Comparison of ENCODE assay signal across 31 cellular contexts in the genomic region with DNA sequence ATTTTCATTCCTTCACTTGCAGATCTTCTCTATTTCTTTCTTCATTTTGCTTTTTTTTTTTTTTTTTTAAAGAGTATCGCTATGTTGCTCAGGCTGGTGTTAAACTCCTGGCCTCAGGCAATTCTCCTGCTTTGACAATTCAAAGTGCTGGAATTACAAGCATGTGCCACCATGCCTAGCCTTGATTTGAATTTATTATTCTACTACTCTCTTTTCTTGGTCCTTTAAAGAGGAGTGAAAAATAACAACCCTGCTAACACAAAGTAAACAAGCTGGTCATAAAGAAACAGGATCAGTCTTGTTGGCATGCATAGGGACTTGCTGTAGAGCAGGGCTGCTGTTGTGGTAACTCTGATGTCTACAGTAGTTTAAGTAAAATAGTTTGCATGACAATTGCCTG.
DNase-seq lines count a peak whose midpoint lies in the region; TF ChIP-seq lines count a peak whose summit lies in the region.
"Had no signal": no experiment of that assay in that cellular context is flagged by ENCODE, and none has a peak within 500 bp of the region (broad histone marks: within the 10 kb centered on the region; RNA-seq: fewer than 3 reads in every experiment).

No MANE protein-coding gene starts in this region.

- no peak overlapping the region for H3K23ac ChIP-seq in mesenchymal stem cell (ENCODE audit: low read length in 2 of 2)

- H3K36me3 Mint-ChIP-seq in chondrocyte (ENCODE audit: low read depth) = no peaks in the 10 kb centered on the region
- H3K36me3 Mint-ChIP-seq: CD8-positive, alpha-beta memory T cell; IgD-negative memory B cell; natural killer cell treated with Interleukin-12 subunit alpha and Interleukin-12 subunit beta and Interleukin-15 and Interleukin-18, amount 100 ng/mL, for 72 hours had no signal

- peak; percentile 84 for DNase-seq in EH (ENCODE audit: low read depth)
- no peak for DNase-seq in chondrocyte (ENCODE audit: low spot score)
- peak; percentile 15 for DNase-seq in mesenchymal stem cell
- DNase-seq in NCI-H1048 (lab: John Stamatoyannopoulos, UW) = no peak
- DNase-seq in NCI-H2081 treated with DMSO at 0.1 percent for 48 hours (lab: John Stamatoyannopoulos, UW) = no peak
- DNase-seq in COLO668 (lab: John Stamatoyannopoulos, UW; ENCODE audit: unreplicated experiment) = no peak
- DNase-seq in NCI-H1105 (lab: John Stamatoyannopoulos, UW) = no peak
- DNase-seq: activated CD4-positive, alpha-beta memory T cell treated with anti-CD3 and anti-CD28 coated beads, Interleukin-2, amount 10 ng/mL, durations not matched to agents 7 days and 5 days; activated CD4-positive, alpha-beta T cell treated with anti-CD3 and anti-CD28 coated beads for 1 hour; AML-193; aorta; CD8-positive, alpha-beta memory T cell; cortex of kidney; DMS153; effector memory CD8-positive, alpha-beta T cell; esophagus squamous epithelium; gastrocnemius medialis; hypothalamus; mucosa of descending colon; NCI-H2029 treated with DMSO at 0.1 percent for 48 hours; ovary; spleen; T-helper 2 cell had no signal

- no peak overlapping the region for H4K91ac ChIP-seq in mesenchymal stem cell (ENCODE audit: low read length)

- WGBS in HUES64 = 73% methylated on average over 1 of the region's 1 CpG
- no CpG with 5 or more reads among the region's 1 CpG for WGBS in mesenchymal stem cell

- peak overlapping the region; percentile 19 for H3K27ac Mint-ChIP-seq in chondrocyte (ENCODE audit: unreplicated experiment)
- H3K27ac Mint-ChIP-seq: activated CD4-positive, alpha-beta memory T cell treated with anti-CD3 and anti-CD28 coated beads, Interleukin-2, amount 10 ng/mL, durations not matched to agents 7 days and 5 days; activated naive CD4-positive, alpha-beta T cell treated with anti-CD3 and anti-CD28 coated beads, Interleukin-2, amount 50 U/mL, for 72 hours; activated T-helper 2 cell treated with anti-CD3 and anti-CD28 coated beads, Interferon-gamma antibody, Interleukin-2, Interleukin-4, amounts not matched to agents 10 μg/mL and 5 μg/mL and 100 μg/mL, durations not matched to agents 14 hours and 24 hours and 36 hours; CD8-positive, alpha-beta memory T cell; effector memory CD8-positive, alpha-beta T cell; IgD-negative memory B cell; natural killer cell treated with Interleukin-12 subunit alpha and Interleukin-12 subunit beta and Interleukin-15 and Interleukin-18, amount 100 ng/mL, for 72 hours had no signal

- no peak overlapping the region for H2BK120ac ChIP-seq in mesenchymal stem cell (ENCODE audit: low read depth, low read length)

- H3K79me1 ChIP-seq in mesenchymal stem cell (replicated peaks; ENCODE audit: low read length, poor library complexity, severe bottlenecking) = no peaks in the 10 kb centered on the region

- H3K27me3 Mint-ChIP-seq in chondrocyte (ENCODE audit: low read depth) = no peaks in the 10 kb centered on the region
- H3K27me3 Mint-ChIP-seq: activated CD4-positive, alpha-beta memory T cell treated with anti-CD3 and anti-CD28 coated beads, Interleukin-2, amount 10 ng/mL, durations not matched to agents 7 days and 5 days; CD8-positive, alpha-beta memory T cell; effector memory CD8-positive, alpha-beta T cell; IgD-negative memory B cell; natural killer cell treated with Interleukin-12 subunit alpha and Interleukin-12 subunit beta and Interleukin-15 and Interleukin-18, amount 100 ng/mL, for 72 hours had no signal

- no peak overlapping the region for H3K4me3 ChIP-seq in HUES64 (ENCODE audit: low read length)
- H3K4me3 ChIP-seq in mesenchymal stem cell (ENCODE audit: insufficient read depth in 1 of 2, low read depth in 1 of 2, low read length in 2 of 2) = no peak overlapping the region
- H3K4me3 ChIP-seq: A549, esophagus squamous epithelium, gastrocnemius medialis, mucosa of descending colon, ovary, right atrium auricular region, spleen, tibial nerve had no signal

- H3K4ac ChIP-seq in mesenchymal stem cell (ENCODE audit: low read depth in 1 of 2, low read length in 2 of 2) = no peak overlapping the region

- H2BK12ac ChIP-seq in mesenchymal stem cell (ENCODE audit: low read length in 2 of 2) = no peak overlapping the region

- peaks cover 38% of the 10 kb centered on the region for H3K4me1 Mint-ChIP-seq in chondrocyte (ENCODE audit: low read depth)
- H3K4me1 Mint-ChIP-seq: activated CD4-positive, alpha-beta memory T cell treated with anti-CD3 and anti-CD28 coated beads, Interleukin-2, amount 10 ng/mL, durations not matched to agents 7 days and 5 days; CD8-positive, alpha-beta memory T cell; IgD-negative memory B cell had no signal

- H3K27me3 ChIP-seq in HUES64 (ENCODE audit: insufficient read depth, low read length) (no peaks in the 10 kb centered on the region), mesenchymal stem cell (ENCODE audit: control insufficient read depth in 1 of 2, insufficient read depth in 1 of 2, low read length in 2 of 2) (no peaks in the 10 kb centered on the region)
- H3K27me3 ChIP-seq: esophagus squamous epithelium, gastrocnemius medialis, ovary, right atrium auricular region, spleen, tibial nerve had no signal

- H2BK5ac ChIP-seq in mesenchymal stem cell (ENCODE audit: low read depth, low read length, poor library complexity, severe bottlenecking) = no peak overlapping the region

- no peak overlapping the region for H3K18ac ChIP-seq in mesenchymal stem cell (ENCODE audit: low read depth in 1 of 2, low read length in 2 of 2)

- H3K36me3 ChIP-seq in HUES64 (ENCODE audit: insufficient read depth, low read length) = no peaks in the 10 kb centered on the region
- no peaks in the 10 kb centered on the region for H3K36me3 ChIP-seq in mesenchymal stem cell (ENCODE audit: control insufficient read depth in 1 of 2, insufficient read depth in 2 of 2, low read depth in 1 of 2, low read length in 2 of 2)
- H3K36me3 ChIP-seq: esophagus squamous epithelium, gastrocnemius medialis, ovary, right atrium auricular region, spleen, tibial nerve had no signal

- TF ChIP-seq CTCF in chondrocyte (IDR thresholded peaks at IDR 0.05) = no peak

- H2AK5ac ChIP-seq in mesenchymal stem cell (ENCODE audit: low read length, severe bottlenecking) = no peak overlapping the region

- H4K8ac ChIP-seq in mesenchymal stem cell (ENCODE audit: low read length) = no peak overlapping the region

- H2BK15ac ChIP-seq in mesenchymal stem cell (ENCODE audit: low read depth, poor library complexity, severe bottlenecking) = no peak overlapping the region

- H3K4me2 ChIP-seq in mesenchymal stem cell (ENCODE audit: low read length, poor library complexity, severe bottlenecking) = no peak overlapping the region
- H3K4me2 ChIP-seq: A549 had no signal

- H3K9ac ChIP-seq in HUES64 (ENCODE audit: low read depth, low read length) = no peak overlapping the region
- H3K9ac ChIP-seq in mesenchymal stem cell (ENCODE audit: low read length) = no peak overlapping the region

- H3K4me1 ChIP-seq in HUES64 (ENCODE audit: insufficient read depth, low read length) = no peaks in the 10 kb centered on the region; the same call in 1 of the 2 replicates
- no peaks in the 10 kb centered on the region for H3K4me1 ChIP-seq in mesenchymal stem cell (ENCODE audit: control insufficient read depth, insufficient read depth, low read depth, low read length)
- H3K4me1 ChIP-seq: A549, esophagus squamous epithelium, gastrocnemius medialis, right atrium auricular region, spleen, tibial nerve had no signal

- H3K9me3 Mint-ChIP-seq in chondrocyte (ENCODE audit: low read depth) = peaks cover 3% of the 10 kb centered on the region
- H3K9me3 Mint-ChIP-seq: activated CD4-positive, alpha-beta memory T cell treated with anti-CD3 and anti-CD28 coated beads, Interleukin-2, amount 10 ng/mL, durations not matched to agents 7 days and 5 days had no signal

- H3K9me3 ChIP-seq in HUES64 (ENCODE audit: insufficient read depth, low read depth, low read length) = peaks cover 3% of the 10 kb centered on the region; the same call in 1 of the 2 replicates
- no peaks in the 10 kb centered on the region for H3K9me3 ChIP-seq in mesenchymal stem cell (ENCODE audit: control insufficient read depth, low read length)
- H3K9me3 ChIP-seq: A549, esophagus squamous epithelium, gastrocnemius medialis, mucosa of descending colon, ovary, right atrium auricular region, spleen, tibial nerve had no signal

- H3K4me3 Mint-ChIP-seq in chondrocyte (ENCODE audit: unreplicated experiment) = no peak overlapping the region
- H3K4me3 Mint-ChIP-seq: activated CD4-positive, alpha-beta memory T cell treated with anti-CD3 and anti-CD28 coated beads, Interleukin-2, amount 10 ng/mL, durations not matched to agents 7 days and 5 days; CD8-positive, alpha-beta memory T cell; effector memory CD8-positive, alpha-beta T cell; IgD-negative memory B cell; natural killer cell treated with Interleukin-12 subunit alpha and Interleukin-12 subunit beta and Interleukin-15 and Interleukin-18, amount 100 ng/mL, for 72 hours had no signal

- H3K27ac ChIP-seq in HUES64 (ENCODE audit: low read depth, low read length) = 0 out of 2 replicates have a peak overlapping the region, but pooled peaks have one; percentile 35
- H3K27ac ChIP-seq in mesenchymal stem cell (ENCODE audit: low read length, poor library complexity, severe bottlenecking) = no peak overlapping the region
- H3K27ac ChIP-seq: A549, esophagus squamous epithelium, gastrocnemius medialis, ovary, right atrium auricular region, spleen, tibial nerve had no signal

- no peak overlapping the region for H2AFZ ChIP-seq in mesenchymal stem cell (ENCODE audit: low read depth, low read length)

- H3K14ac ChIP-seq in mesenchymal stem cell (ENCODE audit: low read length in 2 of 2) = no peak overlapping the region

Comparison
In these comparisons a context has a peak if more than half of its experiments do, and no peak if none do; other contexts are left out.
1. DNase-seq: peak in EH (single experiment) and mesenchymal stem cell (single experiment); none in chondrocyte (single experiment), NCI-H1048 (single experiment), NCI-H2081 treated with DMSO at 0.1 percent for 48 hours (single experiment), COLO668 (single experiment) and NCI-H1105 (single experiment).